25 cellular contexts compared by ENCODE assay signal in genomic region chr11:120329556-120329955, GRCh38.
"Had no signal": no experiment of that assay in that cellular context is flagged by ENCODE, and none has a peak within 500 bp of the region (broad histone marks: within the 10 kb centered on the region; RNA-seq: fewer than 3 reads in every experiment).

No MANE protein-coding gene starts in this region.

- H3K9me3 ChIP-seq: body of pancreas, gastroesophageal sphincter, right lobe of liver, thoracic aorta, uterus had no signal

- H3K27ac Mint-ChIP-seq: activated naive CD4-positive, alpha-beta T cell treated with anti-CD3 and anti-CD28 coated beads, Interleukin-2, amount 50 U/mL, for 72 hours; activated T-cell treated with anti-CD3 and anti-CD28 coated beads, Interleukin-2, amount 50 U/mL, for 72 hours; effector memory CD8-positive, alpha-beta T cell; stimulated activated effector memory CD8-positive, alpha-beta T cell treated with anti-CD3 and anti-CD28 coated beads, Interleukin-12 subunit alpha, Interleukin-12 subunit beta, amount 100 ng/mL, for 72 hours; stimulated activated naive CD8-positive, alpha-beta T cell treated with anti-CD3 and anti-CD28 coated beads, Interleukin-15, Interleukin-2, amounts not matched to agents 100 ng/mL and 50 ng/mL, for 24 hours; T-helper 2 cell treated with Interferon-gamma antibody and Interleukin-4, amounts not matched to agents 5 μg/mL and 100 μg/mL, for 36 hours; type B pancreatic cell had no signal

- H3K4me3 ChIP-seq: body of pancreas, cardiac muscle cell, coronary artery, gastroesophageal sphincter, lung, right lobe of liver, thoracic aorta, uterus had no signal

- H3K36me3 ChIP-seq: right lobe of liver, uterus had no signal

- DNase-seq: activated CD4-positive, alpha-beta T cell treated with anti-CD3 and anti-CD28 coated beads for 4 hours; activated CD4-positive, alpha-beta T cell treated with anti-CD3 and anti-CD28 coated beads, Interleukin-2, amount 50 U/mL, for 4 hours; activated naive CD4-positive, alpha-beta T cell; activated T-cell treated with anti-CD3 and anti-CD28 coated beads for 4 hours; activated T-cell treated with anti-CD3 and anti-CD28 coated beads, Interleukin-2, amount 50 U/mL, for 72 hours; body of pancreas; cerebellar nuclear complex; effector memory CD8-positive, alpha-beta T cell; head of caudate nucleus; hippocampal formation; kidney; right lobe of liver; stimulated activated CD4-positive, alpha-beta T cell treated with anti-CD3 and anti-CD28 coated beads, Interleukin-4, amount 100 ng/mL, for 24 hours; uterus had no signal

- H3K27ac ChIP-seq: body of pancreas, cardiac muscle cell, gastroesophageal sphincter, right lobe of liver, thoracic aorta, uterus had no signal

- H3K4me3 Mint-ChIP-seq: activated T-cell treated with anti-CD3 and anti-CD28 coated beads, Interleukin-2, amount 50 U/mL, for 72 hours; effector memory CD8-positive, alpha-beta T cell; nephron; stimulated activated effector memory CD8-positive, alpha-beta T cell treated with anti-CD3 and anti-CD28 coated beads, Interleukin-12 subunit alpha, Interleukin-12 subunit beta, amount 100 ng/mL, for 72 hours; stimulated activated naive CD8-positive, alpha-beta T cell treated with anti-CD3 and anti-CD28 coated beads, Interleukin-15, Interleukin-2, amounts not matched to agents 100 ng/mL and 50 ng/mL, for 24 hours; T-helper 2 cell treated with Interferon-gamma antibody and Interleukin-4, amounts not matched to agents 5 μg/mL and 100 μg/mL, for 36 hours; type B pancreatic cell had no signal

- H3K27me3 ChIP-seq: body of pancreas, cardiac muscle cell, gastroesophageal sphincter, right lobe of liver, uterus had no signal

- H3K9me3 Mint-ChIP-seq: activated naive CD4-positive, alpha-beta T cell treated with anti-CD3 and anti-CD28 coated beads, Interleukin-2, amount 50 U/mL, for 72 hours; activated T-cell treated with anti-CD3 and anti-CD28 coated beads, Interleukin-2, amount 50 U/mL, for 72 hours; effector memory CD8-positive, alpha-beta T cell; nephron; stimulated activated effector memory CD8-positive, alpha-beta T cell treated with anti-CD3 and anti-CD28 coated beads, Interleukin-12 subunit alpha, Interleukin-12 subunit beta, amount 100 ng/mL, for 72 hours; stimulated activated naive CD8-positive, alpha-beta T cell treated with anti-CD3 and anti-CD28 coated beads, Interleukin-15, Interleukin-2, amounts not matched to agents 100 ng/mL and 50 ng/mL, for 24 hours; T-helper 2 cell treated with Interferon-gamma antibody and Interleukin-4, amounts not matched to agents 5 μg/mL and 100 μg/mL, for 36 hours; type B pancreatic cell had no signal

- H3K36me3 Mint-ChIP-seq: activated naive CD4-positive, alpha-beta T cell treated with anti-CD3 and anti-CD28 coated beads, Interleukin-2, amount 50 U/mL, for 72 hours; stimulated activated effector memory CD8-positive, alpha-beta T cell treated with anti-CD3 and anti-CD28 coated beads, Interleukin-12 subunit alpha, Interleukin-12 subunit beta, amount 100 ng/mL, for 72 hours had no signal
